ENCODE assay signal across 1 cellular context in genomic region chr2:64945973-64946736, GRCh38.
TF ChIP-seq lines count a peak whose summit lies in the region.

No MANE protein-coding gene starts in this region.

TF ChIP-seq in IMR-90, 13 proteins besides CTCF, POLR2A, EP300 and RAD21:
- TF ChIP-seq USF2 (IDR thresholded peaks at IDR 0.05; ENCODE audit: low read depth, low read length): peak; percentile 40; the same call in 1 of the 2 replicates
- no peak for TF ChIP-seq MAZ (IDR thresholded peaks at IDR 0.05; ENCODE audit: borderline replicate concordance, low read depth, low read length)
